In the genomic region with DNA sequence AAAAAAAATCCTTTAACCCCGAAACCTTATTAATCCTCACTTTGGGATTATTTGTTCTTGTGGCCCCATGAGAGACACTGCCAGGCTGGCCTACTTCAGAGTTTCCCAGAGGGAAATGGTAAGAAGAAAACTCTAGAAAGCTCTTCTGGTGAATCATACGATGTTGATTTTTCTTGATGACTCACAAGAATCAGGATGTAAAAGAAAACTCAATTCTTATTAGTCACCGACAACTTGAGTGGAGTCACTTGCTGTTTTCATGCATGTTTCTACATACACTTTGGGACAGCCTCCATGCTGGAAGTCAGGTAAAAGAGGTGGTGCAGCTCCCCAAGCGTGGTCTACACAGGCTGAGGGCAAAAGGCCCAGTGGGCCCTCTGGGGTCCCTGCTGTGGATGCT, we compare ENCODE assay signal across 10 cellular contexts. TPM values are rescaled to one million over a fixed set of nuclear protein-coding genes. Genes with fewer than 3 reads are reported as not detected.
A peak's percentile ranks its signal among the peaks of the same experiment; 100 is the strongest.
DNase-seq lines count a peak whose midpoint lies in the region; ATAC-seq and TF ChIP-seq lines count a peak whose summit lies in the region.
"Had no signal": no experiment of that assay in that cellular context is flagged by ENCODE, and none has a peak within 500 bp of the region (broad histone marks: within the 10 kb centered on the region; RNA-seq: fewer than 3 reads in every experiment).

No MANE protein-coding gene starts in this region.

- H4K5ac ChIP-seq in mesendoderm (ENCODE audit: low read length) = no peak overlapping the region

- H3K4ac ChIP-seq in mesendoderm (ENCODE audit: low read depth, low read length) = no peak overlapping the region

- POLR2A ChIA-PET in T-cell (lab: Charles Lee) = no interaction called here

- H3K27ac Mint-ChIP-seq in neural progenitor cell (no peak overlapping the region), T-cell (no peak overlapping the region)
- H3K27ac Mint-ChIP-seq: naive thymus-derived CD4-positive, alpha-beta T cell had no signal

- H3K27me3 ChIP-seq in mesendoderm (ENCODE audit: insufficient read depth, low read length, poor library complexity) (no peaks in the 10 kb centered on the region), neural progenitor cell (no peaks in the 10 kb centered on the region)

- no peak overlapping the region for H3K4me3 ChIP-seq in AG09309 (ENCODE audit: control insufficient read depth, low read depth, low read length)
- H3K4me3 ChIP-seq in mesendoderm (ENCODE audit: low read length) = no peak overlapping the region
- no peak overlapping the region for H3K4me3 ChIP-seq in neural progenitor cell

- H3K27ac ChIP-seq in mesendoderm (ENCODE audit: low read depth, low read length) (no peak overlapping the region), neural progenitor cell (no peak overlapping the region)

- ATAC-seq in T-cell (replicated peaks in 1 of 4) (no peak), GM21360 (IDR thresholded peaks at IDR 0.05; ENCODE audit: unreplicated experiment) (no peak)
- ATAC-seq: naive thymus-derived CD4-positive, alpha-beta T cell had no signal

- H3K4me1 ChIP-seq in mesendoderm (ENCODE audit: control insufficient read depth, low read depth, low read length) (no peaks in the 10 kb centered on the region), neural progenitor cell (peaks cover 13% of the 10 kb centered on the region)

- H3K23ac ChIP-seq in mesendoderm (ENCODE audit: low read length) = no peak overlapping the region

- peaks cover 13% of the 10 kb centered on the region for H3F3A ChIP-seq in neural progenitor cell (ENCODE audit: low read depth)

- H3K79me1 ChIP-seq in mesendoderm (ENCODE audit: low read length) = no peaks in the 10 kb centered on the region

- no peak overlapping the region for H3K9ac ChIP-seq in mesendoderm (ENCODE audit: low read length)
- H3K9ac ChIP-seq in neural progenitor cell = no peak overlapping the region

- H3K9me3 ChIP-seq in neural progenitor cell (ENCODE audit: low read depth) = no peaks in the 10 kb centered on the region

- H2AK5ac ChIP-seq in mesendoderm (ENCODE audit: low read length) = no peak overlapping the region

- H3K4me3 Mint-ChIP-seq in neural progenitor cell (no peak overlapping the region), T-cell (no peak overlapping the region)
- H3K4me3 Mint-ChIP-seq: naive thymus-derived CD4-positive, alpha-beta T cell had no signal

- H3K79me2 ChIP-seq in mesendoderm (ENCODE audit: control insufficient read depth, insufficient read depth, low read length) (no peaks in the 10 kb centered on the region), neural progenitor cell (ENCODE audit: low read depth) (no peaks in the 10 kb centered on the region)

- H3K4me2 ChIP-seq in mesendoderm (ENCODE audit: low read length) (no peak overlapping the region), neural progenitor cell (no peak overlapping the region)

- H3K36me3 Mint-ChIP-seq in neural progenitor cell (no peaks in the 10 kb centered on the region), T-cell (no peaks in the 10 kb centered on the region)
- H3K36me3 Mint-ChIP-seq: naive thymus-derived CD4-positive, alpha-beta T cell had no signal

- peak; percentile 77 for DNase-seq in AG09309 (ENCODE audit: low read depth)
- DNase-seq in LHCN-M2 (ENCODE audit: low read depth) = peak; percentile 95
- DNase-seq in brain pericyte (ENCODE audit: low read depth, low spot score) = peak; percentile 88
- peak; percentile 27 for DNase-seq in mesendoderm
- DNase-seq in neural progenitor cell (ENCODE audit: low spot score) = no peak
- DNase-seq in T-cell = no peak
- DNase-seq in GM13977 (ENCODE audit: low spot score) = no peak
- DNase-seq: H7; naive thymus-derived CD4-positive, alpha-beta T cell had no signal

- H2AFZ ChIP-seq in neural progenitor cell (replicated peaks) = no peak overlapping the region

- CTCF ChIA-PET in T-cell (lab: Charles Lee) = interaction anchor here in 1 of 2 donors (0.7 kb wide), 2 partner anchors 12 to 1830 kb away, joined by 3 to 4 read pairs; no protein-coding TSS in a partner anchor

- no peak overlapping the region for H2BK15ac ChIP-seq in mesendoderm (replicated peaks; ENCODE audit: low read depth)

- H4K8ac ChIP-seq in mesendoderm (ENCODE audit: low read depth, low read length) = no peak overlapping the region

- no peak overlapping the region for H3K56ac ChIP-seq in mesendoderm (ENCODE audit: low read length)

- H3K9me3 Mint-ChIP-seq in neural progenitor cell (no peaks in the 10 kb centered on the region), T-cell (no peaks in the 10 kb centered on the region)

- in situ Hi-C loops in GM13977 (cut with MboI; ENCODE audit: low pct_unique_long_range_greater_than_20kb, low sequenced_read_pairs, unreplicated experiment) = loop anchor here (10.0 kb wide), 1 partner anchor 482 kb away; no protein-coding TSS in a partner anchor

- H3K18ac ChIP-seq in mesendoderm (ENCODE audit: low read length) = no peak overlapping the region

- H2BK5ac ChIP-seq in mesendoderm (ENCODE audit: low read length) = no peak overlapping the region

- H3K4me1 Mint-ChIP-seq in neural progenitor cell (peaks cover 16% of the 10 kb centered on the region), T-cell (peaks cover 9 to 23% (median 13%) of the 10 kb centered on the region in 3 donors)

- H3K27me3 Mint-ChIP-seq in neural progenitor cell (ENCODE audit: insufficient read depth, low read depth) (peaks cover 3% of the 10 kb centered on the region), T-cell (no peaks in the 10 kb centered on the region)

- H3K36me3 ChIP-seq in mesendoderm (ENCODE audit: control insufficient read depth, insufficient read depth, low read length) = no peaks in the 10 kb centered on the region
- H3K36me3 ChIP-seq in neural progenitor cell = no peaks in the 10 kb centered on the region

- no CpG with 5 or more reads among the region's 4 CpGs for WGBS in mesendoderm (ENCODE audit: extremely low coverage, insufficient coverage, low lambda C conversion rate)

- H4K20me1 ChIP-seq in neural progenitor cell (ENCODE audit: low read depth) = no peaks in the 10 kb centered on the region

- no peak for TF ChIP-seq CTCF in AG09309 (IDR thresholded peaks at IDR 0.05; ENCODE audit: control insufficient read depth, insufficient read depth, low read depth, low read length, missing control alignments)
- TF ChIP-seq CTCF in neural progenitor cell (IDR thresholded peaks at IDR 0.05) = no peak
- TF ChIP-seq CTCF in GM13977 (IDR thresholded peaks at IDR 0.05; ENCODE audit: extremely low read depth, insufficient read depth, missing control alignments) = no peak

- H2BK120ac ChIP-seq in mesendoderm (ENCODE audit: low read depth, low read length) = no peak overlapping the region

RNA-seq across cellular contexts. Expression of gene MYO5C, which starts 42.8 kb away (rescaled TPM):
- 0.26 and 2.0 TPM in 2 replicates for total RNA-seq in LHCN-M2 (2014; rRNA removed)
- 0.13 TPM for polyA plus RNA-seq in LHCN-M2 (2012)
- 7.4 TPM for polyA plus RNA-seq in mesendoderm (2013, experiment 1 of 2)
- polyA plus RNA-seq in mesendoderm (2013, experiment 2 of 2) = 8.0 TPM
- 22.3 and 24.1 TPM in 2 replicates for total RNA-seq in neural progenitor cell (ENCODE audit: low replicate concordance)
- under 1 TPM; 0.33 to 0.73 (median 0.53) TPM for total RNA-seq in T-cell

Comparison
In these comparisons a context has a peak if more than half of its experiments do, and no peak if none do; other contexts are left out.
1. DNase-seq: peak in AG09309 (single experiment), LHCN-M2 (single experiment), brain pericyte (single experiment) and mesendoderm (single experiment); none in neural progenitor cell (single experiment), T-cell (0 of 34) and GM13977 (single experiment).